24 cellular contexts compared by ENCODE assay signal in the genomic region with DNA sequence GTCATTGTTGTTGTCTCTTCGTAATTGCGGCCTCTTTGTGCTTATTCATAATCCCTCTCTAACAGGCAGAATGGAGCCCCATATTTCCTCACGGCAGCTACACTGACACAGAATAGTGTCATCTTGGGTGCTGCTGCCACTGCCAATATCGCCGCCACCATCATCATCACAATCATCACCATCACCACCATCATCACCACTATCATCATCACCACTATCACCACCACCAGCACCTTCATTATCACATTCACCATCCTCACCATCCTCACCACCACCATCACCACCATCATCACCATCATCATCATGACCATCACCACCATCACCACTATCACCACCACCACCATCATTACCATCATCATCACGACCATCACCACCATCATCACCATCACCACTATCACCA. TPM values are rescaled to one million over a fixed set of nuclear protein-coding genes. Genes with fewer than 3 reads are reported as not detected.
"Had no signal": no experiment of that assay in that cellular context is flagged by ENCODE, and none has a peak within 500 bp of the region (broad histone marks: within the 10 kb centered on the region; RNA-seq: fewer than 3 reads in every experiment).

No MANE protein-coding gene starts in this region.

- H3K9ac ChIP-seq: SK-N-SH had no signal

- H3K36me3 ChIP-seq: MG63 had no signal

- DNase-seq: IMR-90, Karpas-422, KG1, MG63, NCI-H1092, NCI-H1105 treated with DMSO at 0.1 percent for 48 hours, NCI-H1417 treated with DMSO at 0.1 percent for 48 hours, NCI-H146, NCI-H1694 treated with DMSO at 0.1 percent for 48 hours, NCI-H1930, NCI-H2081 treated with DMSO at 0.1 percent for 48 hours, NCI-H2171, NCI-H226, NCI-H446, NCI-H510A, NCI-H524 treated with DMSO at 0.1 percent for 48 hours, NCI-H69, NCI-H774, Right ventricle myocardium superior, RPMI8226, SK-N-SH had no signal

- FAIRE-seq: RCC 7860 had no signal

- H3K4me2 ChIP-seq: SK-N-SH had no signal

- H3K4me3 ChIP-seq: MG63 had no signal

- H3K9me3 ChIP-seq: MG63, SK-N-SH had no signal

RNA-seq across cellular contexts. Expression of gene NPBWR2, which starts 10.8 kb away (rescaled TPM):
- total RNA-seq: HT-29, IMR-90, Right ventricle myocardium superior, SK-MEL-5 had no signal
- polyA plus RNA-seq: IMR-90, SK-N-SH had no signal

RNA-seq across cellular contexts. Expression of gene LKAAEAR1, which starts 12.3 kb away (rescaled TPM):
- total RNA-seq: HT-29, IMR-90, Right ventricle myocardium superior had no signal
